ENCODE assay signal across 10 cellular contexts in genomic region chr6:131727467-131727866, GRCh38. TPM values are rescaled to one million over a fixed set of nuclear protein-coding genes. Genes with fewer than 3 reads are reported as not detected.
"Had no signal": no experiment of that assay in that cellular context is flagged by ENCODE, and none has a peak within 500 bp of the region (broad histone marks: within the 10 kb centered on the region; RNA-seq: fewer than 3 reads in every experiment).

No MANE protein-coding gene starts in this region.

- H3K36me3 Mint-ChIP-seq: IgD-negative memory B cell had no signal

- H3K4me1 Mint-ChIP-seq: IgD-negative memory B cell had no signal

- H3K9me3 Mint-ChIP-seq: HFFc6 had no signal

- H3K4me3 ChIP-seq: GM23338 had no signal

- H2AFZ ChIP-seq: GM23338 had no signal

- DNase-seq: H9, HCEC 1CT, HFFc6, KG1 had no signal

- H3K4me2 ChIP-seq: GM23338 had no signal

- H3K27ac ChIP-seq: HL-60 had no signal

- ATAC-seq: GM23338 had no signal

- H3K27me3 Mint-ChIP-seq: IgD-negative memory B cell had no signal

- FAIRE-seq: H1, H54 had no signal

- H3K27ac Mint-ChIP-seq: GM23338, H9, HFFc6, IgD-negative memory B cell had no signal

- H3K4me3 Mint-ChIP-seq: GM23338, H9, HFFc6, IgD-negative memory B cell had no signal

RNA-seq across cellular contexts. Expression of gene CTAGE9, which starts 16.6 kb away (rescaled TPM):
- total RNA-seq: H1, H9, HFFc6, HT1080 had no signal
- polyA plus RNA-seq: H1, IgD-negative memory B cell had no signal

RNA-seq across cellular contexts. Expression of gene OR2A4, which starts 26.3 kb away (rescaled TPM):
- total RNA-seq: GM23338, H1, H9, HFFc6, HT1080 had no signal
- polyA plus RNA-seq: GM23338, IgD-negative memory B cell had no signal
